In genomic region chr15:98077186-98077585, GRCh38 we compare ENCODE assay signal across 10 cellular contexts.
DNase-seq lines count a peak whose midpoint lies in the region; ATAC-seq lines count a peak whose summit lies in the region.
"Had no signal": no experiment of that assay in that cellular context is flagged by ENCODE, and none has a peak within 500 bp of the region (broad histone marks: within the 10 kb centered on the region; RNA-seq: fewer than 3 reads in every experiment).

No MANE protein-coding gene starts in this region.

- ATAC-seq in left ventricle myocardium superior (peak; percentile 57), GM18867 (IDR thresholded peaks at IDR 0.05; ENCODE audit: unreplicated experiment) (no peak), HG02981 (IDR thresholded peaks at IDR 0.05; ENCODE audit: unreplicated experiment) (no peak)

- DNase-seq in Ammon's horn (ENCODE audit: low spot score) (peak; percentile 11), SW480 (ENCODE audit: low spot score) (peak; percentile 59), left ventricle myocardium superior (peak; percentile 33), renal cortical epithelial cell (ENCODE audit: low read depth) (peak; percentile 17), HK-2 (ENCODE audit: unreplicated experiment) (no peak)
- no peak for DNase-seq in activated CD4-positive, alpha-beta T cell treated with anti-CD3 and anti-CD28 coated beads, Interleukin-2, amount 50 U/mL, for 1 hour
- DNase-seq: NCI-H187 treated with DMSO at 0.1 percent for 48 hours; stimulated activated CD4-positive, alpha-beta T cell treated with anti-CD3 and anti-CD28 coated beads, Interleukin-2, amount 100 ng/mL, for 24 hours had no signal

- intact Hi-C loops in left ventricle myocardium superior (cut with micrococcal nuclease): no loop called here

Comparison
In these comparisons a context has a peak if more than half of its experiments do, and no peak if none do; other contexts are left out.
1. DNase-seq: peak in Ammon's horn (single experiment), SW480 (single experiment), left ventricle myocardium superior (single experiment) and renal cortical epithelial cell (single experiment); none in HK-2 (single experiment) and activated CD4-positive, alpha-beta T cell treated with anti-CD3 and anti-CD28 coated beads, Interleukin-2, amount 50 U/mL, for 1 hour (single experiment).